ENCODE assay signal across 8 cellular contexts in genomic region chr19:53466726-53467125, GRCh38. TPM values are rescaled to one million over a fixed set of nuclear protein-coding genes. Genes with fewer than 3 reads are reported as not detected.
DNase-seq lines count a peak whose midpoint lies in the region; ATAC-seq, FAIRE-seq and TF ChIP-seq lines count a peak whose summit lies in the region.

No MANE protein-coding gene starts in this region.

- no peaks in the 10 kb centered on the region for H3K27me3 ChIP-seq in astrocyte (ENCODE audit: insufficient read depth, low read length)
- no peaks in the 10 kb centered on the region for H3K27me3 ChIP-seq in right lobe of liver
- peaks cover 2% of the 10 kb centered on the region for H3K27me3 ChIP-seq in thymus (ENCODE audit: control insufficient read depth, insufficient read depth)

- H3K9me3 ChIP-seq in astrocyte (ENCODE audit: insufficient read depth, low read depth, low read length), result no peaks in the 10 kb centered on the region
- no peaks in the 10 kb centered on the region for H3K9me3 ChIP-seq in right lobe of liver
- H3K9me3 ChIP-seq in thymus (ENCODE audit: control insufficient read depth), result peaks cover 5% of the 10 kb centered on the region

- no peak overlapping the region for H3K9ac ChIP-seq in astrocyte (ENCODE audit: low read length)

- peaks cover 20% of the 10 kb centered on the region for H3K9me3 Mint-ChIP-seq in activated T-cell treated with anti-CD3 and anti-CD28 coated beads, Interleukin-2, amount 50 U/mL, for 4 hours
- H3K9me3 Mint-ChIP-seq in astrocyte (ENCODE audit: unreplicated experiment), result peaks cover 13% of the 10 kb centered on the region

- WGBS in right lobe of liver (ENCODE audit: insufficient coverage, low coverage, low lambda C conversion rate, missing lambda C conversion rate), result 25% methylated on average over 12 of the region's 12 CpGs
- WGBS in thymus, result 26% methylated on average over 12 of the region's 12 CpGs

- no peaks in the 10 kb centered on the region for H3K36me3 ChIP-seq in astrocyte (ENCODE audit: insufficient read depth, low read length)
- H3K36me3 ChIP-seq in right lobe of liver, result no peaks in the 10 kb centered on the region
- no peaks in the 10 kb centered on the region for H3K36me3 ChIP-seq in thymus (ENCODE audit: control insufficient read depth, insufficient read depth)

- TF ChIP-seq POLR2A in right lobe of liver (IDR thresholded peaks at IDR 0.05), result no peak

- no peaks in the 10 kb centered on the region for H3K79me2 ChIP-seq in astrocyte (ENCODE audit: insufficient read depth, low read length)

- peaks cover 17% of the 10 kb centered on the region for H3K27me3 Mint-ChIP-seq in activated T-cell treated with anti-CD3 and anti-CD28 coated beads, Interleukin-2, amount 50 U/mL, for 4 hours (ENCODE audit: low read depth)
- H3K27me3 Mint-ChIP-seq in astrocyte (ENCODE audit: low read depth, unreplicated experiment), result peaks cover 1% of the 10 kb centered on the region

- peak overlapping the region; percentile 97 for H2AFZ ChIP-seq in astrocyte (ENCODE audit: low read depth, low read length)

- H4K20me1 ChIP-seq in astrocyte (ENCODE audit: insufficient read depth, low read length), result no peaks in the 10 kb centered on the region

- no peak overlapping the region for H3K4me3 ChIP-seq in astrocyte (ENCODE audit: insufficient read depth, low read depth, low read length)
- H3K4me3 ChIP-seq in right lobe of liver, result peak overlapping the region in 2 of 3 donors; percentile 45 to 62
- peak overlapping the region; percentile 77 for H3K4me3 ChIP-seq in thymus (ENCODE audit: low read length)

- peaks cover 9% of the 10 kb centered on the region for H3K36me3 Mint-ChIP-seq in activated T-cell treated with anti-CD3 and anti-CD28 coated beads, Interleukin-2, amount 50 U/mL, for 4 hours (ENCODE audit: insufficient read depth)
- peaks cover 4% of the 10 kb centered on the region for H3K36me3 Mint-ChIP-seq in astrocyte (ENCODE audit: low read depth, unreplicated experiment)

- H3K4me1 ChIP-seq in astrocyte (ENCODE audit: insufficient read depth, low read length) (no peaks in the 10 kb centered on the region), right lobe of liver (no peaks in the 10 kb centered on the region), thymus (ENCODE audit: control insufficient read depth, insufficient read depth, low read length) (peaks cover 5% of the 10 kb centered on the region)

- H3K4me3 Mint-ChIP-seq in activated T-cell treated with anti-CD3 and anti-CD28 coated beads, Interleukin-2, amount 50 U/mL, for 4 hours, result peak overlapping the region; percentile 90
- peak overlapping the region; percentile 98 for H3K4me3 Mint-ChIP-seq in astrocyte (ENCODE audit: unreplicated experiment)

- intact Hi-C loops in right lobe of liver (cut with DNase I), result no loop called here

- no peak for DNase-seq in activated T-cell treated with anti-CD3 and anti-CD28 coated beads, Interleukin-2, amount 50 U/mL, for 4 hours
- no peak for DNase-seq in activated T-cell treated with anti-CD3 and anti-CD28 coated beads, Interleukin-2, amount 50 U/mL, for 48 hours
- DNase-seq in astrocyte (ENCODE audit: low read depth) (no peak), right lobe of liver (no peak), SIG-M5 treated with dmso at 0.1 percent for 504 hours (lab: John Stamatoyannopoulos, UW; ENCODE audit: unreplicated experiment) (no peak)

- H3K27ac Mint-ChIP-seq in astrocyte (ENCODE audit: unreplicated experiment), result no peak overlapping the region

- FAIRE-seq in astrocyte (lab: Jason Lieb, UNC), result no peak

- ATAC-seq in activated T-cell treated with anti-CD3 and anti-CD28 coated beads, Interleukin-2, amount 50 U/mL, for 4 hours, result no peak
- no peak for ATAC-seq in right lobe of liver
- no peak for ATAC-seq in HG03095 (IDR thresholded peaks at IDR 0.05; ENCODE audit: unreplicated experiment)
- no peak for ATAC-seq in HG02571 (IDR thresholded peaks at IDR 0.05; ENCODE audit: unreplicated experiment)

- H3K4me2 ChIP-seq in astrocyte (ENCODE audit: low read length), result peak overlapping the region; percentile 89

- no peak overlapping the region for H3K27ac ChIP-seq in astrocyte (ENCODE audit: low read depth, low read length)
- H3K27ac ChIP-seq in right lobe of liver, result peak overlapping the region in 1 of 3 donors; percentile 17
- H3K27ac ChIP-seq in thymus (ENCODE audit: low read depth), result no peak overlapping the region

- no peak for TF ChIP-seq CTCF in astrocyte (IDR thresholded peaks at IDR 0.05; ENCODE audit: insufficient read depth, low read depth, low read length)
- no peak for TF ChIP-seq CTCF in right lobe of liver (IDR thresholded peaks at IDR 0.05)

- peaks cover 21% of the 10 kb centered on the region for H3K4me1 Mint-ChIP-seq in activated T-cell treated with anti-CD3 and anti-CD28 coated beads, Interleukin-2, amount 50 U/mL, for 4 hours (ENCODE audit: low read depth)
- peaks cover 3% of the 10 kb centered on the region for H3K4me1 Mint-ChIP-seq in astrocyte (ENCODE audit: low read depth, unreplicated experiment)

RNA-seq across cellular contexts. Expression of gene ZNF813, which starts 0.8 kb away (rescaled TPM):
- total RNA-seq in activated T-cell treated with anti-CD3 and anti-CD28 coated beads, Interleukin-2, amount 50 U/mL, for 4 hours, result 1 to 10 TPM; 3.4 to 5.5 (median 4.6) TPM
- total RNA-seq in astrocyte (3.7 and 4.1 TPM in 2 replicates), right lobe of liver (1 to 10 TPM in 4 of 6 experiments, under 1 TPM in 2; 0.74 to 1.6 (median 1.1) TPM)
- polyA plus RNA-seq in thymus, result 2.5 TPM

RNA-seq across cellular contexts. Expression of gene ZNF761, which starts 34.9 kb away (rescaled TPM):
- 1 to 10 TPM; 7.8 to 9.0 (median 8.4) TPM for total RNA-seq in activated T-cell treated with anti-CD3 and anti-CD28 coated beads, Interleukin-2, amount 50 U/mL, for 4 hours
- total RNA-seq in astrocyte (10.3 and 11.3 TPM in 2 replicates), right lobe of liver (1 to 10 TPM; 2.6 to 4.2 (median 3.4) TPM)
- 14.9 TPM for polyA plus RNA-seq in thymus
